ENCODE assay signal across 1 cellular context in the genomic region with DNA sequence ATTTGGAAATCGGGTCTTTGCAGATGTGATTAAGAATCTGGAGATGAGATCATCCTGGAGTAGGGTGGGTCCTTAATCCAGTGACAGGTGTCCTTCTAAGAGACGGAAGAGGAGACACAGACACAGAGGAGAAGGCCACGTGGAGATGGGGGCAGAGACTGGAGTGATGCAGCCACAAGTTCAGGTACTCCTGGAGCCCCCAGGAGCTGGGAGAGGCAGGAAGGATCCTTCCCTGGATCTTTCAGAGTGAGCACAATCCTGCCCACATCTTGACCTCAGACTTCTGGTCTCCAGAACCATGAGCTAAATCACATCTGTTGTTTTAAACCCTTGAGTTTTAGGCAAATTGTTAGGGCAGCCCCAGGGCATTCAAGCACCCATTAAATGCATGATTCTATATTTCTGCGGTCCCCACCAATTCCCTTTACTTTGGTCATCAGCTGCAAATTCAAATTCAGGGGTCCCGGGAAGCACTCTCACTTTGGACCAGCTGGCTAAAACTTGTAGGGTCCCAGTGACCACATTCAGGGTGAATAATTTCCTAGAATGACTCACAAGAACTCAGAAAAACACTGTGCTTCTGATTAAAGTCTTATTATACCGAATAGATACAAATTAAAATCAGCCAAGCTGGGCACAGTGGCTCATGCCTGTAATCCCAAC.
TF ChIP-seq lines count a peak whose summit lies in the region.

No MANE protein-coding gene starts in this region.

TF ChIP-seq in GM23338, 12 proteins besides CTCF, POLR2A, EP300 and RAD21:
- TF ChIP-seq EZH2 (IDR thresholded peaks at IDR 0.05; ENCODE audit: low read depth, unreplicated experiment) = no peak
- TF ChIP-seq POLR2AphosphoS5 (IDR thresholded peaks at IDR 0.05; ENCODE audit: low read depth) = no peak
- TF ChIP-seq NANOG (IDR thresholded peaks at IDR 0.05; ENCODE audit: borderline replicate concordance) = no peak
- TF ChIP-seq, protein P1, sequence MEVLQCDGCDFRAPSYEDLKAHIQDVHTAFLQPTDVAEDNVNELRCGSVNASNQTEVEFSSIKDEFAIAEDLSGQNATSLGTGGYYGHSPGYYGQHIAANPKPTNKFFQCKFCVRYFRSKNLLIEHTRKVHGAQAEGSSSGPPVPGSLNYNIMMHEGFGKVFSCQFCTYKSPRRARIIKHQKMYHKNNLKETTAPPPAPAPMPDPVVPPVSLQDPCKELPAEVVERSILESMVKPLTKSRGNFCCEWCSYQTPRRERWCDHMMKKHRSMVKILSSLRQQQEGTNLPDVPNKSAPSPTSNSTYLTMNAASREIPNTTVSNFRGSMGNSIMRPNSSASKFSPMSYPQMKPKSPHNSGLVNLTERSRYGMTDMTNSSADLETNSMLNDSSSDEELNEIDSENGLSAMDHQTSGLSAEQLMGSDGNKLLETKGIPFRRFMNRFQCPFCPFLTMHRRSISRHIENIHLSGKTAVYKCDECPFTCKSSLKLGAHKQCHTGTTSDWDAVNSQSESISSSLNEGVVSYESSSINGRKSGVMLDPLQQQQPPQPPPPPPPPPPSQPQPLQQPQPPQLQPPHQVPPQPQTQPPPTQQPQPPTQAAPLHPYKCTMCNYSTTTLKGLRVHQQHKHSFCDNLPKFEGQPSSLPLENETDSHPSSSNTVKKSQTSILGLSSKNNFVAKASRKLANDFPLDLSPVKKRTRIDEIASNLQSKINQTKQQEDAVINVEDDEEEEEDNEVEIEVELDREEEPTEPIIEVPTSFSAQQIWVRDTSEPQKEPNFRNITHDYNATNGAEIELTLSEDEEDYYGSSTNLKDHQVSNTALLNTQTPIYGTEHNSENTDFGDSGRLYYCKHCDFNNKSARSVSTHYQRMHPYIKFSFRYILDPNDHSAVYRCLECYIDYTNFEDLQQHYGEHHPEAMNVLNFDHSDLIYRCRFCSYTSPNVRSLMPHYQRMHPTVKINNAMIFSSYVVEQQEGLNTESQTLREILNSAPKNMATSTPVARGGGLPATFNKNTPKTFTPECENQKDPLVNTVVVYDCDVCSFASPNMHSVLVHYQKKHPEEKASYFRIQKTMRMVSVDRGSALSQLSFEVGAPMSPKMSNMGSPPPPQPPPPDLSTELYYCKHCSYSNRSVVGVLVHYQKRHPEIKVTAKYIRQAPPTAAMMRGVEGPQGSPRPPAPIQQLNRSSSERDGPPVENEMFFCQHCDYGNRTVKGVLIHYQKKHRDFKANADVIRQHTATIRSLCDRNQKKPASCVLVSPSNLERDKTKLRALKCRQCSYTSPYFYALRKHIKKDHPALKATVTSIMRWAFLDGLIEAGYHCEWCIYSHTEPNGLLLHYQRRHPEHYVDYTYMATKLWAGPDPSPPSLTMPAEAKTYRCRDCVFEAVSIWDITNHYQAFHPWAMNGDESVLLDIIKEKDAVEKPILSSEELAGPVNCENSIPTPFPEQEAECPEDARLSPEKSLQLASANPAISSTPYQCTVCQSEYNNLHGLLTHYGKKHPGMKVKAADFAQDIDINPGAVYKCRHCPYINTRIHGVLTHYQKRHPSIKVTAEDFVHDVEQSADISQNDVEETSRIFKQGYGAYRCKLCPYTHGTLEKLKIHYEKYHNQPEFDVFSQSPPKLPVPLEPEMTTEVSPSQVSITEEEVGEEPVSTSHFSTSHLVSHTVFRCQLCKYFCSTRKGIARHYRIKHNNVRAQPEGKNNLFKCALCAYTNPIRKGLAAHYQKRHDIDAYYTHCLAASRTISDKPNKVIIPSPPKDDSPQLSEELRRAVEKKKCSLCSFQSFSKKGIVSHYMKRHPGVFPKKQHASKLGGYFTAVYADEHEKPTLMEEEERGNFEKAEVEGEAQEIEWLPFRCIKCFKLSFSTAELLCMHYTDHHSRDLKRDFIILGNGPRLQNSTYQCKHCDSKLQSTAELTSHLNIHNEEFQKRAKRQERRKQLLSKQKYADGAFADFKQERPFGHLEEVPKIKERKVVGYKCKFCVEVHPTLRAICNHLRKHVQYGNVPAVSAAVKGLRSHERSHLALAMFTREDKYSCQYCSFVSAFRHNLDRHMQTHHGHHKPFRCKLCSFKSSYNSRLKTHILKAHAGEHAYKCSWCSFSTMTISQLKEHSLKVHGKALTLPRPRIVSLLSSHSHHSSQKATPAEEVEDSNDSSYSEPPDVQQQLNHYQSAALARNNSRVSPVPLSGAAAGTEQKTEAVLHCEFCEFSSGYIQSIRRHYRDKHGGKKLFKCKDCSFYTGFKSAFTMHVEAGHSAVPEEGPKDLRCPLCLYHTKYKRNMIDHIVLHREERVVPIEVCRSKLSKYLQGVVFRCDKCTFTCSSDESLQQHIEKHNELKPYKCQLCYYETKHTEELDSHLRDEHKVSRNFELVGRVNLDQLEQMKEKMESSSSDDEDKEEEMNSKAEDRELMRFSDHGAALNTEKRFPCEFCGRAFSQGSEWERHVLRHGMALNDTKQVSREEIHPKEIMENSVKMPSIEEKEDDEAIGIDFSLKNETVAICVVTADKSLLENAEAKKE (CRISPR knock-in tag; IDR thresholded peaks at IDR 0.05) = no peak
- no peak for TF ChIP-seq ZNF114 (CRISPR knock-in tag; IDR thresholded peaks at IDR 0.05)
